8 cellular contexts compared by ENCODE assay signal in genomic region chr10:119517235-119518141, GRCh38. TPM values are rescaled to one million over a fixed set of nuclear protein-coding genes. Genes with fewer than 3 reads are reported as not detected.
DNase-seq lines count a peak whose midpoint lies in the region; ATAC-seq and TF ChIP-seq lines count a peak whose summit lies in the region.

No MANE protein-coding gene starts in this region.

- intact Hi-C loops in colonic mucosa (cut with DNase I) = no loop called here

- no peaks in the 10 kb centered on the region for H3K36me3 ChIP-seq in colonic mucosa

- H3K36me3 Mint-ChIP-seq in T-helper 17 cell (ENCODE audit: low read depth) (no peaks in the 10 kb centered on the region), osteocyte (ENCODE audit: unreplicated experiment) (no peaks in the 10 kb centered on the region)

- H3K9me3 Mint-ChIP-seq in osteocyte (ENCODE audit: unreplicated experiment) = no peaks in the 10 kb centered on the region

- H3K9me3 ChIP-seq in T-helper 17 cell (ENCODE audit: control insufficient read depth, low read length, poor library complexity, severe bottlenecking) (no peaks in the 10 kb centered on the region), colonic mucosa (no peaks in the 10 kb centered on the region)

- peak; percentile 47 for ATAC-seq in HG03196 (IDR thresholded peaks at IDR 0.05; ENCODE audit: unreplicated experiment)
- ATAC-seq in T-helper 17 cell = peak; percentile 61

- H3K27ac Mint-ChIP-seq in T-helper 17 cell (peak overlapping the region; percentile 93), osteocyte (ENCODE audit: unreplicated experiment) (peak overlapping the region; percentile 71)

- peak overlapping the region; percentile 61 for H3K27ac ChIP-seq in colonic mucosa

- DNase-seq in A172 (ENCODE audit: low spot score) (peak; percentile 75), GM19238 (ENCODE audit: insufficient read length, low spot score) (peak; percentile 49), T-helper 17 cell (peak in 1 of 3 donors; percentile 18), colonic mucosa (no peak), osteocyte (ENCODE audit: extremely low spot score, unreplicated experiment) (no peak), GM19240 (ENCODE audit: insufficient read length, low spot score) (no peak), 8988T (no peak)

- H3K27me3 Mint-ChIP-seq in T-helper 17 cell (no peaks in the 10 kb centered on the region), osteocyte (ENCODE audit: unreplicated experiment) (no peaks in the 10 kb centered on the region)

- H3K4me1 ChIP-seq in colonic mucosa = no peaks in the 10 kb centered on the region

- TF ChIP-seq CTCF in colonic mucosa (IDR thresholded peaks at IDR 0.05) = no peak
- TF ChIP-seq CTCF in osteocyte (IDR thresholded peaks at IDR 0.05) = no peak

- no peaks in the 10 kb centered on the region for H3K27me3 ChIP-seq in colonic mucosa

- peaks cover 37% of the 10 kb centered on the region for H3K4me1 Mint-ChIP-seq in T-helper 17 cell
- peaks cover 32% of the 10 kb centered on the region for H3K4me1 Mint-ChIP-seq in osteocyte (ENCODE audit: unreplicated experiment)

- no peak overlapping the region for H3K4me3 ChIP-seq in colonic mucosa

- no peak overlapping the region for H3K9ac ChIP-seq in colonic mucosa (ENCODE audit: low read depth in 2 of 2, low read length in 2 of 2)

- H3K4me3 Mint-ChIP-seq in T-helper 17 cell = peak overlapping the region; percentile 87
- H3K4me3 Mint-ChIP-seq in osteocyte (ENCODE audit: unreplicated experiment) = no peak overlapping the region

RNA-seq across cellular contexts. Expression of gene RGS10, which starts 25.0 kb away (rescaled TPM):
- 74.7 and 106 TPM in 2 replicates for total RNA-seq in A172 (2014; rRNA removed; shearing (Covaris generic))
- 100 to 1,000 TPM in 1 of 2 donors, 10 to 100 TPM in 1; 64.7 to 135 TPM for total RNA-seq in T-helper 17 cell
- 10 to 100 TPM; 17.8 to 23.6 TPM for total RNA-seq in colonic mucosa
- 19.0 and 23.3 TPM in 2 replicates for total RNA-seq in osteocyte

Comparison
In these comparisons a context has a peak if more than half of its experiments do, and no peak if none do; other contexts are left out.
1. DNase-seq: peak in A172 (single experiment) and GM19238 (single experiment); none in colonic mucosa (single experiment), osteocyte (single experiment), GM19240 (single experiment) and 8988T (single experiment).